ENCODE assay signal across 1 cellular context in genomic region chr22:46377566-46378498, GRCh38.
TF ChIP-seq lines count a peak whose summit lies in the region.

No MANE protein-coding gene starts in this region.

TF ChIP-seq in HepG2, 621 proteins besides CTCF, POLR2A, EP300 and RAD21 (continued from another document and continues in another):
- no peak for TF ChIP-seq ZBTB49 (CRISPR knock-in tag; IDR thresholded peaks at IDR 0.05; ENCODE audit: borderline replicate concordance)
- peak; percentile 29 for TF ChIP-seq ZNF430 (CRISPR knock-in tag; IDR thresholded peaks at IDR 0.05)
- no peak for TF ChIP-seq BATF2 (CRISPR knock-in tag; IDR thresholded peaks at IDR 0.05)
- TF ChIP-seq JUND (CRISPR knock-in tag; IDR thresholded peaks at IDR 0.05): peak; percentile 99
- no peak; the same call in 1 of the 2 replicates for TF ChIP-seq ZNF598 (CRISPR knock-in tag; IDR thresholded peaks at IDR 0.05; ENCODE audit: borderline replicate concordance)
- TF ChIP-seq HIC2 (CRISPR knock-in tag; IDR thresholded peaks at IDR 0.05; ENCODE audit: low read depth): peak; percentile 94
- TF ChIP-seq PLRG1 (conservative IDR thresholded peaks at IDR 0.05): no peak
- no peak for TF ChIP-seq CSRNP2 (CRISPR knock-in tag; conservative IDR thresholded peaks at IDR 0.05; ENCODE audit: low read depth)
- TF ChIP-seq ATF1 (CRISPR knock-in tag; IDR thresholded peaks at IDR 0.05): no peak
- no peak for TF ChIP-seq ZNF318 (CRISPR knock-in tag; IDR thresholded peaks at IDR 0.05)
- TF ChIP-seq ZC3H13 (CRISPR knock-in tag; IDR thresholded peaks at IDR 0.05): no peak
- no peak for TF ChIP-seq RFX3 (CRISPR knock-in tag; IDR thresholded peaks at IDR 0.05)
- TF ChIP-seq KAT2B (IDR thresholded peaks at IDR 0.05; ENCODE audit: borderline replicate concordance, low read depth, low read length): no peak
- no peak for TF ChIP-seq ZNF276 (CRISPR knock-in tag; IDR thresholded peaks at IDR 0.05; ENCODE audit: low read depth)
- TF ChIP-seq ZNF350 (CRISPR knock-in tag; IDR thresholded peaks at IDR 0.05; ENCODE audit: borderline replicate concordance, low read depth): peak; percentile 95
- no peak for TF ChIP-seq TERF1 (CRISPR knock-in tag; IDR thresholded peaks at IDR 0.05)
- TF ChIP-seq ZNF564 (CRISPR knock-in tag; IDR thresholded peaks at IDR 0.05): peak; percentile 24; the same call in 1 of the 2 replicates
- peak; percentile 48; the same call in 1 of the 2 replicates for TF ChIP-seq SNAI1 (CRISPR knock-in tag; IDR thresholded peaks at IDR 0.05; ENCODE audit: borderline replicate concordance)
- TF ChIP-seq DDIT3 (CRISPR knock-in tag; IDR thresholded peaks at IDR 0.05): no peak
- TF ChIP-seq SNAPC2 (CRISPR knock-in tag; IDR thresholded peaks at IDR 0.05): peak; percentile 75; the same call in 1 of the 2 replicates
- peak; percentile 85 for TF ChIP-seq ZBTB7B (CRISPR knock-in tag; IDR thresholded peaks at IDR 0.05)
- TF ChIP-seq ZNF496 (CRISPR knock-in tag; IDR thresholded peaks at IDR 0.05; ENCODE audit: insufficient replicate concordance): no peak
- TF ChIP-seq ZNF557 (CRISPR knock-in tag; IDR thresholded peaks at IDR 0.05): peak; percentile 69; the same call in 1 of the 2 replicates
- TF ChIP-seq ZNF280D (CRISPR knock-in tag; IDR thresholded peaks at IDR 0.05): no peak
- TF ChIP-seq ZNF747 (CRISPR knock-in tag; IDR thresholded peaks at IDR 0.05; ENCODE audit: borderline replicate concordance): no peak
- no peak for TF ChIP-seq DNMT3B (CRISPR knock-in tag; conservative IDR thresholded peaks at IDR 0.05)
- TF ChIP-seq FOXM1 (CRISPR knock-in tag; IDR thresholded peaks at IDR 0.05): no peak
- no peak for TF ChIP-seq FLYWCH1 (CRISPR knock-in tag; IDR thresholded peaks at IDR 0.05)
